ENCODE assay signal across 21 cellular contexts in the genomic region with DNA sequence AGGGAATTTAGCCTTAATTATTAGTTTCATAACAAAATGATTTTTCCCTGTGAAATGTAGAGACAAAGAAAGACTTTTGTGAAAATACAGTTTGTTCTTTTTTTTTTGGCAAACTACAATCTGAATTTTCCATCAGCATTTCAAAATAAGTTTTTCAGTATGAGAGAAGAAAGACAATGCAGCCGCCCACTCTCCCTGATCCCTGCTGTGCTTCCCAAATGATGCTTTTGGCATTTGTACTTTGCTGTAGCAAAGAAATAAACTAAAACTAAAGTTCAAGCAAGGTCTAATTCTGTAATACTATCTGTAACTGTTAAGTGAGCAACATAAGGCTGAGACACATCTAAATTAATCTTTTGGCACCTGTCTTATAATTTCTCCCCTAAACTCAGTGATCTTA.
DNase-seq lines count a peak whose midpoint lies in the region; ATAC-seq, FAIRE-seq and TF ChIP-seq lines count a peak whose summit lies in the region.
"Had no signal": no experiment of that assay in that cellular context is flagged by ENCODE, and none has a peak within 500 bp of the region (broad histone marks: within the 10 kb centered on the region; RNA-seq: fewer than 3 reads in every experiment).

No MANE protein-coding gene starts in this region.

- POLR2A ChIA-PET in H1 (lab: Charles Lee; ENCODE audit: partially characterized antibody) = interaction anchor here (0.6 kb wide), 1 partner anchor 10 kb away, joined by 3 read pairs; no protein-coding TSS in a partner anchor

- no peaks in the 10 kb centered on the region for H3K9me3 ChIP-seq in H1 (ENCODE audit: insufficient read depth in 2 of 2, low read depth in 1 of 2, low read length in 1 of 2)
- H3K9me3 ChIP-seq in ascending aorta = no peaks in the 10 kb centered on the region
- H3K9me3 ChIP-seq: BE2C had no signal

- no peak overlapping the region for H2BK20ac ChIP-seq in H1 (ENCODE audit: low read length)

- no peaks in the 10 kb centered on the region for H3K27me3 Mint-ChIP-seq in nephron (ENCODE audit: low read depth)
- H3K27me3 Mint-ChIP-seq: CD4-positive, alpha-beta T cell; CD8-positive, alpha-beta memory T cell had no signal

- no peak overlapping the region for H2BK15ac ChIP-seq in H1 (ENCODE audit: low read length)

- H3K36me3 ChIP-seq in H1 (ENCODE audit: control insufficient read depth in 2 of 4, insufficient read depth in 4 of 4, low read length in 3 of 4) = no peaks in the 10 kb centered on the region
- no peaks in the 10 kb centered on the region for H3K36me3 ChIP-seq in ascending aorta
- H3K36me3 ChIP-seq: BE2C; BLaER1 treated with 17β-estradiol and CSF1 and Interleukin-3, amounts not matched to agents 10 nM and 100 nM had no signal

- H2BK5ac ChIP-seq in H1 (ENCODE audit: low read depth, low read length) = no peak overlapping the region

- no peak overlapping the region for H4K5ac ChIP-seq in H1 (ENCODE audit: insufficient read length, low read depth, low read length)

- H3K4me2 ChIP-seq in H1 (ENCODE audit: insufficient read depth in 1 of 2, low read depth in 2 of 2, low read length in 2 of 2) = peak overlapping the region in 1 of 2 experiments; percentile 37; a peak in 3 of 4 replicates
- H3K4me2 ChIP-seq: BLaER1 treated with 17β-estradiol and CSF1 and Interleukin-3, amounts not matched to agents 10 nM and 100 nM had no signal

- no peaks in the 10 kb centered on the region for H3K79me2 ChIP-seq in H1 (ENCODE audit: control insufficient read depth in 1 of 2, insufficient read depth in 2 of 2, low read length in 2 of 2)

- DNase-seq in Ammon's horn (ENCODE audit: low spot score) = peak; percentile 32
- DNase-seq in H1 (ENCODE audit: low read depth in 1 of 2, low spot score in 2 of 2) = no peak
- DNase-seq in ascending aorta (ENCODE audit: low spot score in 2 of 2) = no peak
- DNase-seq in activated T-cell treated with anti-CD3 and anti-CD28 coated beads for 4 hours = no peak
- DNase-seq: BE2C; CD4-positive, alpha-beta T cell; CD8-positive, alpha-beta memory T cell; DMS 273 treated with DMSO at 0.1 percent for 48 hours; DMS79; EL; GDM1; H9 had no signal

- H3K18ac ChIP-seq in H1 (ENCODE audit: extremely low read depth, low read length) = no peak overlapping the region

- H3K23ac ChIP-seq in H1 (ENCODE audit: insufficient read length) = no peak overlapping the region

- ATAC-seq in GM21529 (IDR thresholded peaks at IDR 0.05; ENCODE audit: unreplicated experiment) = no peak
- ATAC-seq: GM12878, HCT116 had no signal

- no peak for FAIRE-seq in H1 (lab: Jason Lieb, UNC)
- FAIRE-seq: D721Med, GM12878, GM19239 had no signal

- no peak overlapping the region for H3K4me3 Mint-ChIP-seq in nephron
- H3K4me3 Mint-ChIP-seq: CD14-positive monocyte; CD4-positive, alpha-beta T cell; CD8-positive, alpha-beta memory T cell; H9 had no signal

- 46% methylated on average over 1 of the region's 1 CpG; no CpG with 5 or more reads in 1 of the 2 experiments for WGBS in H1 (ENCODE audit: extremely low coverage in 1 of 2, insufficient coverage in 1 of 2, insufficient read length in 1 of 2, insufficient replicate concordance in 2 of 2, low coverage in 1 of 2, low lambda C conversion rate in 2 of 2, missing lambda C conversion rate in 1 of 2), 2 experiments

- H3K4me1 Mint-ChIP-seq in nephron = peaks cover 9% of the 10 kb centered on the region
- H3K4me1 Mint-ChIP-seq: CD14-positive monocyte; CD8-positive, alpha-beta memory T cell had no signal

- H3K56ac ChIP-seq in H1 (replicated peaks; ENCODE audit: insufficient read length, low read depth, low read length) = no peak overlapping the region

- no peaks in the 10 kb centered on the region for H3K79me1 ChIP-seq in H1 (ENCODE audit: low read depth, low read length)

- H3K9me3 Mint-ChIP-seq in nephron = no peaks in the 10 kb centered on the region
- H3K9me3 Mint-ChIP-seq: CD4-positive, alpha-beta T cell had no signal

- H3K4me1 ChIP-seq in H1 (replicated peaks in 1 of 4; ENCODE audit: control insufficient read depth in 3 of 4, insufficient read depth in 4 of 4, low read length in 3 of 4) (peaks cover 0 to 4% (median 0%) of the 10 kb centered on the region in 4 experiments; a peak in 2 of 7 replicates), ascending aorta (no peaks in the 10 kb centered on the region)
- H3K4me1 ChIP-seq: BE2C; BLaER1 treated with 17β-estradiol and CSF1 and Interleukin-3, amounts not matched to agents 10 nM and 100 nM had no signal

- no peak for TF ChIP-seq EP300 in H1 (IDR thresholded peaks at IDR 0.05; ENCODE audit: borderline replicate concordance in 1 of 2, low read depth in 2 of 2, low read length in 2 of 2)

- H2BK12ac ChIP-seq in H1 (ENCODE audit: low read depth, low read length) = no peak overlapping the region

- H4K8ac ChIP-seq in H1 (ENCODE audit: extremely low read depth, insufficient read depth, low read length) = no peak overlapping the region

- H3K27ac ChIP-seq in H1 (ENCODE audit: low read depth, low read length) = no peak overlapping the region
- no peak overlapping the region for H3K27ac ChIP-seq in ascending aorta
- H3K27ac ChIP-seq: 22Rv1; BLaER1 treated with 17β-estradiol and CSF1 and Interleukin-3, amounts not matched to agents 10 nM and 100 nM had no signal

- H2BK120ac ChIP-seq in H1 (replicated peaks; ENCODE audit: low read depth, low read length) = no peak overlapping the region

- no peak overlapping the region for H3K14ac ChIP-seq in H1 (ENCODE audit: insufficient read length)

- CTCF ChIA-PET in H1 (lab: Charles Lee; ENCODE audit: partially characterized antibody) = interaction anchor here (0.6 kb wide), 1 partner anchor 64 kb away, joined by 3 read pairs; no protein-coding TSS in a partner anchor

- no peak for TF ChIP-seq CTCF in H1 (IDR thresholded peaks at IDR 0.05; ENCODE audit: control extremely low read depth in 1 of 3, insufficient read depth in 1 of 3, low read depth in 1 of 3, low read length in 3 of 3)
- no peak for TF ChIP-seq CTCF in nephron (IDR thresholded peaks at IDR 0.05; ENCODE audit: unreplicated experiment in 3 of 3)
- TF ChIP-seq CTCF in ascending aorta (IDR thresholded peaks at IDR 0.05) = no peak

- H4K20me1 ChIP-seq in H1 (replicated peaks in 1 of 2; ENCODE audit: control insufficient read depth in 1 of 2, insufficient read depth in 2 of 2, low read length in 2 of 2) = no peaks in the 10 kb centered on the region
- H4K20me1 ChIP-seq: BLaER1 treated with 17β-estradiol and CSF1 and Interleukin-3, amounts not matched to agents 10 nM and 100 nM had no signal

- no peak overlapping the region for H4K91ac ChIP-seq in H1 (replicated peaks; ENCODE audit: insufficient read length, low read length)

- no peak overlapping the region for H2AFZ ChIP-seq in H1 (ENCODE audit: low read length)

- no peak for TF ChIP-seq RAD21 in H1 (IDR thresholded peaks at IDR 0.05 in 1 of 2, conservative IDR thresholded peaks at IDR 0.05 in 1 of 2; ENCODE audit: low read depth in 2 of 2, low read length in 2 of 2)

- H3K27me3 ChIP-seq in H1 (replicated peaks in 1 of 4; ENCODE audit: control insufficient read depth in 3 of 4, extremely low read depth in 1 of 4, insufficient read depth in 3 of 4, low read length in 3 of 4) (no peaks in the 10 kb centered on the region), ascending aorta (no peaks in the 10 kb centered on the region)
- H3K27me3 ChIP-seq: BE2C; BLaER1 treated with 17β-estradiol and CSF1 and Interleukin-3, amounts not matched to agents 10 nM and 100 nM had no signal

- no peak overlapping the region for H3K4ac ChIP-seq in H1 (replicated peaks; ENCODE audit: insufficient read length, low read depth, low read length)

- peak overlapping the region in 2 of 3 experiments; percentile 47 for H3K27ac Mint-ChIP-seq in nephron
- H3K27ac Mint-ChIP-seq: CD14-positive monocyte; CD4-positive, alpha-beta T cell; CD8-positive, alpha-beta memory T cell had no signal

- no peak for TF ChIP-seq POLR2A in H1 (IDR thresholded peaks at IDR 0.05; ENCODE audit: control extremely low read depth in 1 of 2, low read depth in 2 of 2, low read length in 2 of 2)

- H3K9ac ChIP-seq in H1 (replicated peaks in 1 of 4; ENCODE audit: extremely low read depth in 1 of 4, low read depth in 3 of 4, low read length in 3 of 4) = no peak overlapping the region
- H3K9ac ChIP-seq: BLaER1 treated with 17β-estradiol and CSF1 and Interleukin-3, amounts not matched to agents 10 nM and 100 nM had no signal

- intact Hi-C loops in ascending aorta (cut with DNase I) = no loop called here

- H3K4me3 ChIP-seq in H1 (ENCODE audit: extremely low read depth in 1 of 4, insufficient read depth in 2 of 4, low read depth in 3 of 4, low read length in 4 of 4) (peak overlapping the region in 1 of 4 experiments; percentile 30; a peak in 1 of 8 replicates), ascending aorta (no peak overlapping the region)
- H3K4me3 ChIP-seq: BLaER1 treated with 17β-estradiol and CSF1 and Interleukin-3, amounts not matched to agents 10 nM and 100 nM; GM12878 had no signal

- H3K23me2 ChIP-seq in H1 (ENCODE audit: low read depth, low read length) = no peaks in the 10 kb centered on the region

- no peak overlapping the region for H2AK5ac ChIP-seq in H1 (ENCODE audit: low read depth, low read length)

- H3K36me3 Mint-ChIP-seq in nephron (ENCODE audit: low read depth) = no peaks in the 10 kb centered on the region
- H3K36me3 Mint-ChIP-seq: CD14-positive monocyte; CD8-positive, alpha-beta memory T cell had no signal

TF ChIP-seq in H1, 55 proteins besides CTCF, POLR2A, EP300 and RAD21:
- 0 out of 2 replicates have a peak, but pooled peaks have one; percentile 74 for TF ChIP-seq EGR1 (IDR thresholded peaks at IDR 0.05; ENCODE audit: borderline replicate concordance, low read depth, low read length)
- TF ChIP-seq RXRA (IDR thresholded peaks at IDR 0.05; ENCODE audit: insufficient read depth, low read depth, low read length) = no peak
